Comparison of ENCODE assay signal across 1 cellular context in genomic region chr20:45067558-45067957, GRCh38.
TF ChIP-seq lines count a peak whose summit lies in the region.

No MANE protein-coding gene starts in this region.

TF ChIP-seq in HepG2, 621 proteins besides CTCF, POLR2A, EP300 and RAD21:
- TF ChIP-seq GPBP1L1 (CRISPR knock-in tag; IDR thresholded peaks at IDR 0.05), result no peak
- no peak for TF ChIP-seq IKZF1 (IDR thresholded peaks at IDR 0.05)
- no peak for TF ChIP-seq SRSF1 (optimal IDR thresholded peaks at IDR 0.05; ENCODE audit: low read depth, low read length)
- TF ChIP-seq PHF8 (CRISPR knock-in tag; IDR thresholded peaks at IDR 0.05), result no peak
- TF ChIP-seq, protein P1, sequence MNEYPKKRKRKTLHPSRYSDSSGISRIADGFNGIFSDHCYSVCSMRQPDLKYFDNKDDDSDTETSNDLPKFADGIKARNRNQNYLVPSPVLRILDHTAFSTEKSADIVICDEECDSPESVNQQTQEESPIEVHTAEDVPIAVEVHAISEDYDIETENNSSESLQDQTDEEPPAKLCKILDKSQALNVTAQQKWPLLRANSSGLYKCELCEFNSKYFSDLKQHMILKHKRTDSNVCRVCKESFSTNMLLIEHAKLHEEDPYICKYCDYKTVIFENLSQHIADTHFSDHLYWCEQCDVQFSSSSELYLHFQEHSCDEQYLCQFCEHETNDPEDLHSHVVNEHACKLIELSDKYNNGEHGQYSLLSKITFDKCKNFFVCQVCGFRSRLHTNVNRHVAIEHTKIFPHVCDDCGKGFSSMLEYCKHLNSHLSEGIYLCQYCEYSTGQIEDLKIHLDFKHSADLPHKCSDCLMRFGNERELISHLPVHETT (CRISPR knock-in tag; conservative IDR thresholded peaks at IDR 0.05), result no peak
- TF ChIP-seq, protein P2, sequence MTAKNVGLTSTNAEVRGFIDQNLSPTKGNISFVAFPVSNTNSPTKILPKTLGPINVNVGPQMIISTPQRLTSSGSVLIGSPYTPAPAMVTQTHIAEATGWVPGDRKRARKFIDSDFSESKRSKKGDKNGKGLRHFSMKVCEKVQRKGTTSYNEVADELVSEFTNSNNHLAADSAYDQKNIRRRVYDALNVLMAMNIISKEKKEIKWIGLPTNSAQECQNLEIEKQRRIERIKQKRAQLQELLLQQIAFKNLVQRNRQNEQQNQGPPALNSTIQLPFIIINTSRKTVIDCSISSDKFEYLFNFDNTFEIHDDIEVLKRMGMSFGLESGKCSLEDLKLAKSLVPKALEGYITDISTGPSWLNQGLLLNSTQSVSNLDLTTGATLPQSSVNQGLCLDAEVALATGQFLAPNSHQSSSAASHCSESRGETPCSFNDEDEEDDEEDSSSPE (CRISPR knock-in tag; IDR thresholded peaks at IDR 0.05), result no peak
- no peak for TF ChIP-seq ARNTL (CRISPR knock-in tag; IDR thresholded peaks at IDR 0.05)
- TF ChIP-seq HNRNPLL (IDR thresholded peaks at IDR 0.05; ENCODE audit: low read depth, low read length, poor library complexity, severe bottlenecking), result no peak
- TF ChIP-seq ARID2 (CRISPR knock-in tag; IDR thresholded peaks at IDR 0.05; ENCODE audit: borderline replicate concordance), result no peak
- no peak for TF ChIP-seq NCOA5 (CRISPR knock-in tag; IDR thresholded peaks at IDR 0.05)
- no peak for TF ChIP-seq BCLAF1 (IDR thresholded peaks at IDR 0.05)
- no peak for TF ChIP-seq ZNF780A (CRISPR knock-in tag; IDR thresholded peaks at IDR 0.05)
- TF ChIP-seq DBP (CRISPR knock-in tag; IDR thresholded peaks at IDR 0.05; ENCODE audit: not compliant biosample characterization), result no peak
- no peak for TF ChIP-seq MZF1 (CRISPR knock-in tag; IDR thresholded peaks at IDR 0.05; ENCODE audit: borderline replicate concordance)
- no peak for TF ChIP-seq ZNF326 (CRISPR knock-in tag; IDR thresholded peaks at IDR 0.05; ENCODE audit: borderline replicate concordance)
